Comparison of ENCODE assay signal across 12 cellular contexts in the genomic region with DNA sequence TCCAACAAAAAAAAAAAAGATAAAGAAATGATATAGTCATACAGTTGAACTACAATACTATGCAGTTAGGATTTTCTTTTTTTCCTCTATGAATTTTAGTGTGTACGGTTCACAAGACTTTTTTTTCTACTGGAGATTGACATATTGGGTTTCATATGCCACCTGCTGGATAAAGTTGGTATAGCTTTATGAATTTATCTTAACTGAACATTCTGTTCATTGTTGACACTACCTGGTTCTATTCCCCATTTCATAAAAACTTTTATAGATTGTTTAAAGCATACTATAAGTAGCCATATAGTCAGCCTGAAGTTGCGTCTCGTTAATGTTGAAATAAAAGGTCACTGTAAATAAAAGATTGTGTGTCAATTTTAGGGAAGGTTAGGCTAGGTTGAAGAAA. TPM values are rescaled to one million over a fixed set of nuclear protein-coding genes. Genes with fewer than 3 reads are reported as not detected.
A peak's percentile ranks its signal among the peaks of the same experiment; 100 is the strongest.
DNase-seq lines count a peak whose midpoint lies in the region; ATAC-seq, FAIRE-seq and TF ChIP-seq lines count a peak whose summit lies in the region.
"Not testable (repeated sequence)": the region's sequence is repeated elsewhere in the genome, so short reads cannot be mapped to it uniquely, and the experiment has no call there.
"Had no signal": no experiment of that assay in that cellular context is flagged by ENCODE, and none has a peak within 500 bp of the region (broad histone marks: within the 10 kb centered on the region; RNA-seq: fewer than 3 reads in every experiment).

No MANE protein-coding gene starts in this region.

- 12% methylated on average over 3 of the region's 3 CpGs for WGBS in liver

- TF ChIP-seq CTCF in CD4-positive, alpha-beta T cell (IDR thresholded peaks at IDR 0.05) = peak; percentile 43
- TF ChIP-seq CTCF in PC-9 (conservative IDR thresholded peaks at IDR 0.05) = peak; percentile 61
- peak; percentile 20 for TF ChIP-seq CTCF in cardiac fibroblast (IDR thresholded peaks at IDR 0.05; ENCODE audit: low read depth, low read length)
- TF ChIP-seq CTCF in liver (IDR thresholded peaks at IDR 0.05; ENCODE audit: low read depth, low read length, missing input control) = peak; percentile 19
- TF ChIP-seq CTCF in neural crest cell (conservative IDR thresholded peaks at IDR 0.05) = peak; percentile 51
- peak; percentile 29 for TF ChIP-seq CTCF in upper lobe of right lung (IDR thresholded peaks at IDR 0.05)

- peak; percentile 41 to 46 for TF ChIP-seq RAD21 in liver (IDR thresholded peaks at IDR 0.05)

- H3K4me1 ChIP-seq in Karpas-422 (ENCODE audit: low read length); PC-9 (replicated peaks; ENCODE audit: insufficient read depth); liver (ENCODE audit: control insufficient read depth in 4 of 4, insufficient read depth in 4 of 4, low read length in 3 of 4); upper lobe of right lung: not testable (repeated sequence)

- H3K9me2 ChIP-seq in Karpas-422 (replicated peaks; ENCODE audit: insufficient read depth, low read length); PC-9 (ENCODE audit: insufficient read depth): not testable (repeated sequence)

- H3F3A ChIP-seq in PC-9 (ENCODE audit: insufficient read depth, low read depth) = not testable (repeated sequence)

- H3K36me3 Mint-ChIP-seq in CD4-positive, alpha-beta T cell (ENCODE audit: low read depth) = peaks cover 10% of the 10 kb centered on the region
- H3K36me3 Mint-ChIP-seq in neural crest cell (ENCODE audit: low read depth) = not testable (repeated sequence)

- H3K27ac ChIP-seq in CD4-positive, alpha-beta T cell (ENCODE audit: low read depth, low read length); Karpas-422 (ENCODE audit: low read length); PC-9; liver (ENCODE audit: low read depth in 1 of 2, low read length in 2 of 2); upper lobe of right lung: not testable (repeated sequence)

- not testable (repeated sequence) for H3K36me3 ChIP-seq in Karpas-422 (ENCODE audit: insufficient read depth, low read length); PC-9 (ENCODE audit: low read depth); liver (ENCODE audit: control insufficient read depth in 4 of 4, insufficient read depth in 3 of 4, low read depth in 1 of 4, low read length in 3 of 4); upper lobe of right lung

- FAIRE-seq in frontal cortex (lab: Jason Lieb, UNC) = peak; percentile 34

- POLR2A ChIA-PET in CD4-positive, alpha-beta T cell (lab: Charles Lee); PC-9 (lab: Charles Lee; ENCODE audit: unreplicated experiment): not testable (repeated sequence)

- intact Hi-C loops in CD4-positive, alpha-beta T cell (cut with DNase I, micrococcal nuclease); PC-9 (cut with micrococcal nuclease; ENCODE audit: unreplicated experiment); upper lobe of right lung (cut with DNase I): not testable (repeated sequence)

- not testable (repeated sequence) for H3K4me1 Mint-ChIP-seq in CD4-positive, alpha-beta T cell (ENCODE audit: low read depth); neural crest cell

- not testable (repeated sequence) for H2AFZ ChIP-seq in Karpas-422 (ENCODE audit: low read length); PC-9

- not testable (repeated sequence) for ATAC-seq in CD4-positive, alpha-beta T cell (ENCODE audit: poor library complexity); upper lobe of right lung

- H3K9ac ChIP-seq in Karpas-422 (ENCODE audit: low read length); liver (ENCODE audit: low read depth in 1 of 2, low read length in 2 of 2): not testable (repeated sequence)

- H3K4me3 ChIP-seq in Karpas-422 (ENCODE audit: low read length); PC-9; cardiac fibroblast (replicated peaks in 1 of 2; ENCODE audit: low read depth in 2 of 2, low read length in 2 of 2); liver (ENCODE audit: low read depth in 1 of 3, low read length in 3 of 3); upper lobe of right lung: not testable (repeated sequence)

- DNase-seq in CD4-positive, alpha-beta T cell; PC-9; cardiac fibroblast (ENCODE audit: low read depth in 2 of 2); frontal cortex (ENCODE audit: low spot score in 2 of 2); neural crest cell (ENCODE audit: low read depth, low spot score); upper lobe of right lung: not testable (repeated sequence)
- DNase-seq in Karpas-422 = peak; percentile 36

- H4K20me1 ChIP-seq in Karpas-422 (ENCODE audit: insufficient read depth, low read depth, low read length); PC-9 (ENCODE audit: insufficient read depth): not testable (repeated sequence)

- H3K9me3 ChIP-seq in CD4-positive, alpha-beta T cell (ENCODE audit: control insufficient read depth, low read length); Karpas-422 (ENCODE audit: low read length); PC-9 (ENCODE audit: insufficient read depth, low read depth); liver (ENCODE audit: control insufficient read depth in 4 of 4, low read length in 3 of 4); upper lobe of right lung: not testable (repeated sequence)

- not testable (repeated sequence) for H3K4me2 ChIP-seq in Karpas-422 (ENCODE audit: low read depth, low read length, poor library complexity, severe bottlenecking); PC-9

- not testable (repeated sequence) for H3K27ac Mint-ChIP-seq in CD4-positive, alpha-beta T cell; neural crest cell (ENCODE audit: unreplicated experiment)

- H3K4me3 Mint-ChIP-seq in CD4-positive, alpha-beta T cell; neural crest cell: not testable (repeated sequence)

- not testable (repeated sequence) for H3K9me3 Mint-ChIP-seq in CD4-positive, alpha-beta T cell; neural crest cell

- not testable (repeated sequence) for BruUV-seq in PC-9 (replicated peaks; lab: Mats Ljungman, UMichigan)

- H3K27me3 ChIP-seq in CD4-positive, alpha-beta T cell (ENCODE audit: control insufficient read depth, insufficient read depth, low read length); Karpas-422 (ENCODE audit: low read length); PC-9 (ENCODE audit: insufficient read depth, low read depth); liver (ENCODE audit: control insufficient read depth in 4 of 4, insufficient read depth in 4 of 4, low read length in 3 of 4); upper lobe of right lung: not testable (repeated sequence)

- not testable (repeated sequence) for H3K79me2 ChIP-seq in Karpas-422 (ENCODE audit: low read length); PC-9 (ENCODE audit: low read depth)

- not testable (repeated sequence) for H3K27me3 Mint-ChIP-seq in CD4-positive, alpha-beta T cell; neural crest cell (ENCODE audit: low read depth)

- CTCF ChIA-PET in CD4-positive, alpha-beta T cell (lab: Charles Lee); PC-9 (lab: Charles Lee): not testable (repeated sequence)

RNA-seq across cellular contexts. Expression of a gene that starts 2.8 kb away (rescaled TPM):
- 10 to 100 TPM; 39.2 to 41.2 TPM for total RNA-seq in CD4-positive, alpha-beta T cell
- total RNA-seq in Karpas-422 (2014; rRNA removed; shearing (Covaris generic); ENCODE audit: low replicate concordance) = 109 and 133 TPM in 2 replicates
- total RNA-seq in PC-9 (2021) (33.2 and 39.6 TPM in 2 replicates), frontal cortex (42.0 TPM), liver (10 to 100 TPM; 11.3 to 64.7 TPM), neural crest cell (34.5 and 35.6 TPM in 2 replicates), upper lobe of right lung (46.1 TPM)
- 10 to 100 TPM; 39.4 to 90.3 TPM for polyA plus RNA-seq in liver

RNA-seq across cellular contexts. Expression of a gene that starts 58.4 kb away (rescaled TPM):
- not detected for total RNA-seq in CD4-positive, alpha-beta T cell
- 0.14 and 0.41 TPM in 2 replicates for total RNA-seq in Karpas-422 (2014; rRNA removed; shearing (Covaris generic); ENCODE audit: low replicate concordance)
- 0.24 and 0.53 TPM in 2 replicates for total RNA-seq in PC-9 (2021)
- total RNA-seq in frontal cortex = 0.41 TPM
- under 1 TPM; 0.05 to 0.50 TPM for total RNA-seq in liver
- polyA plus RNA-seq in liver = under 1 TPM in 1 of 2 donors, not detected in 1; 0.07 TPM
- total RNA-seq in neural crest cell = 0.16 and 0.26 TPM in 2 replicates
- 0.23 TPM for total RNA-seq in upper lobe of right lung
- total RNA-seq: H7, HT-29, Right ventricle myocardium inferior had no signal
- polyA plus RNA-seq: IMR-90 had no signal
